ENCODE assay signal across 11 cellular contexts in the genomic region with DNA sequence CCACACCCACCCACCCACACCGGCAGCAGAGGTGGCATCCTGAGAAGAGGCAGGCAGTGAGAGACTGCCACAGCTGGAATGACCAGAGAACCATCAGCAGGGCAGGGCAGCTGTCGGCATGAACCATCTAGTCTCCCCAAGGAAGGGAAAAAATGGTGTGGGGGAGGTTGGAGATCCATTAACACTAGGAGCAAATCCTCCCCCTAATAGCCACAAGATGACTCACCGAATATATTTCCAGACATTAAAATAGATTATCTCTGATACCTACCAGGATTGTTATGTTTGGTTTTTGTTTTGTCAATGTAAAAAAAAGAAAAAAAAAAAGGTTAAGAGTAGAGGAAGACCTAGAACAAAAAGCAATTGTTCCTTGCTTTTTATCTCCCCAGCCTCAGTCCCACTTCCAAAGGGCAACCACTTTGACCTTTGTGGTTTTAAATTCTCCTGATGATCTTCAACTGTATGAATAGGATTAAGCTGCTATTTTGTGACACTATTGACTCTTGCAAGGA. TPM values are rescaled to one million over a fixed set of nuclear protein-coding genes. Genes with fewer than 3 reads are reported as not detected.
DNase-seq lines count a peak whose midpoint lies in the region; ATAC-seq and TF ChIP-seq lines count a peak whose summit lies in the region.
"Had no signal": no experiment of that assay in that cellular context is flagged by ENCODE, and none has a peak within 500 bp of the region (broad histone marks: within the 10 kb centered on the region; RNA-seq: fewer than 3 reads in every experiment).

No MANE protein-coding gene starts in this region.

- ATAC-seq in RWPE2 (ENCODE audit: low read depth) (peak; percentile 72), sciatic nerve (peak; percentile 70)

- H3K4me3 ChIP-seq in RWPE2 (ENCODE audit: severe bottlenecking) (no peak overlapping the region), fibroblast of the aortic adventitia (ENCODE audit: low read depth, low read length) (no peak overlapping the region)

- intact Hi-C loops in sciatic nerve (cut with DNase I) = no loop called here

- no peak for TF ChIP-seq CTCF in RWPE2 (IDR thresholded peaks at IDR 0.05; ENCODE audit: poor library complexity, severe bottlenecking)
- TF ChIP-seq CTCF in fibroblast of the aortic adventitia (IDR thresholded peaks at IDR 0.05; ENCODE audit: insufficient read depth, low read length) = no peak

- no peaks in the 10 kb centered on the region for H3K9me3 ChIP-seq in RWPE2 (ENCODE audit: severe bottlenecking)

- peaks cover 18% of the 10 kb centered on the region for H3K4me1 ChIP-seq in RWPE2 (ENCODE audit: insufficient read depth, poor library complexity, severe bottlenecking)

- H3K36me3 ChIP-seq in RWPE2 (ENCODE audit: low read depth) = no peaks in the 10 kb centered on the region

- no peaks in the 10 kb centered on the region for H3K27me3 ChIP-seq in RWPE2 (ENCODE audit: insufficient read depth, poor library complexity, severe bottlenecking)

- peak overlapping the region; percentile 36 for H3K27ac ChIP-seq in RWPE2 (ENCODE audit: poor library complexity, severe bottlenecking)

- DNase-seq in HCEC 1CT (peak; percentile 56), RWPE2 (ENCODE audit: low spot score) (no peak), fibroblast of the aortic adventitia (ENCODE audit: low read depth) (peak; percentile 71), sciatic nerve (ENCODE audit: low spot score) (no peak), hypothalamus (lab: John Stamatoyannopoulos, UW) (no peak), NCI-H187 treated with DMSO at 0.1 percent for 48 hours (lab: John Stamatoyannopoulos, UW) (no peak)
- no peak for DNase-seq in stimulated activated CD4-positive, alpha-beta T cell treated with anti-CD3 and anti-CD28 coated beads, Interleukin-12 subunit alpha, Interleukin-12 subunit beta, amount 100 ng/mL, for 4 hours
- DNase-seq: activated CD4-positive, alpha-beta T cell treated with anti-CD3 and anti-CD28 coated beads for 4 hours; GDM1; NCI-H1930; stimulated activated CD4-positive, alpha-beta T cell treated with anti-CD3 and anti-CD28 coated beads, Interleukin-4, amount 100 ng/mL, for 1 hour had no signal

RNA-seq across cellular contexts. Expression of a gene that starts 34.2 kb away (rescaled TPM):
- 4.8 and 6.0 TPM in 2 replicates for total RNA-seq in fibroblast of the aortic adventitia (ENCODE audit: low replicate concordance)
- 13.4 TPM for total RNA-seq in sciatic nerve

Comparison
In these comparisons a context has a peak if more than half of its experiments do, and no peak if none do; other contexts are left out.
1. DNase-seq: peak in HCEC 1CT (single experiment) and fibroblast of the aortic adventitia (single experiment); none in RWPE2 (single experiment), sciatic nerve (single experiment), hypothalamus (0 of 51), NCI-H187 treated with DMSO at 0.1 percent for 48 hours (single experiment) and stimulated activated CD4-positive, alpha-beta T cell treated with anti-CD3 and anti-CD28 coated beads, Interleukin-12 subunit alpha, Interleukin-12 subunit beta, amount 100 ng/mL, for 4 hours (single experiment).